In the genomic region with DNA sequence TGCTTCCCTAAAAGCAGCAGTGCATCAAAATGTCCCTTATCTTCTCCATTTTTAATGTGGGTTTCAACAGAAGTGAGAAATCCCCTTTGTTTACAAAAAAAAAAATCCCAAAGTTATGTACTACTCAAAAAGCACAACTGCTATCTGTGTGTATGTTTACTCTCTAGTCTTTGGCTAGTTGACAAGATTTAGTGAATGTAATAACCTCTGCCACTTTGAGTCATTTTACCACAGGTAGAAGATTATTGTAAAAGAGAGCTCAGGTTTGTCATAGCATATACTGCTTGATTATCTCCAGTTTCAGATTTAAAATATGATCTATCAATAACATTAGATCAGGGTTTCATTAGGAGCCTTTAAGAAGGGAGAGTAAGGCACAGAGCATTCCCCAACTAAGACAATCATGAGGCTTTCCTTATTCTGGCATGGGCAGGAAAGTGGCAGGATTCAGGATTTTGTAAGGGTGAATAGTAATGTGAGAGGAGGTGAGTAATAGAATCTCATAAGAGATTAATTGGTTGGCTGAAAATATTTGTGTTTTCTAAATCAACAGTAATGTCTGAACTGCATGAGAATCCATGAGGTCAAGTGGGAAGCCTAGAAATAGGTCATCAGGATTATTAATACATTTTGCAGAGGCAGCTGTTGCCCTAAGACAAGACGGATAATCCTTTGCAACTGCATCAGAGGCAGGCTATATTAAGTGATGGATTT, we compare ENCODE assay signal across 18 cellular contexts.
DNase-seq lines count a peak whose midpoint lies in the region.
"Had no signal": no experiment of that assay in that cellular context is flagged by ENCODE, and none has a peak within 500 bp of the region (broad histone marks: within the 10 kb centered on the region; RNA-seq: fewer than 3 reads in every experiment).

No MANE protein-coding gene starts in this region.

- DNase-seq in NCI-H524 (lab: John Stamatoyannopoulos, UW) (peak; percentile 7 to 40), NCI-H524 treated with DMSO at 0.1 percent for 48 hours (lab: John Stamatoyannopoulos, UW) (no peak), myocyte (ENCODE audit: low read depth) (peak; percentile 37), cortex of kidney (lab: John Stamatoyannopoulos, UW) (no peak), T1000 (lab: John Stamatoyannopoulos, UW) (no peak)
- DNase-seq: BE2C; C1 segment of cervical spinal cord; CD4-positive, alpha-beta memory T cell; CD4-positive, CD25-positive, alpha-beta regulatory T cell; CD8-positive, alpha-beta memory T cell; COR-L47; DMS 273 treated with DMSO at 0.1 percent for 48 hours; DMS153; DMS53; DMS79; DND-41; EL; GDM1 had no signal

Comparison
In these comparisons a context has a peak if more than half of its experiments do, and no peak if none do; other contexts are left out.
1. DNase-seq: peak in NCI-H524 (2 of 2) and myocyte (single experiment); none in NCI-H524 treated with DMSO at 0.1 percent for 48 hours (single experiment), cortex of kidney (single experiment) and T1000 (single experiment).